9 cellular contexts compared by ENCODE assay signal in the genomic region with DNA sequence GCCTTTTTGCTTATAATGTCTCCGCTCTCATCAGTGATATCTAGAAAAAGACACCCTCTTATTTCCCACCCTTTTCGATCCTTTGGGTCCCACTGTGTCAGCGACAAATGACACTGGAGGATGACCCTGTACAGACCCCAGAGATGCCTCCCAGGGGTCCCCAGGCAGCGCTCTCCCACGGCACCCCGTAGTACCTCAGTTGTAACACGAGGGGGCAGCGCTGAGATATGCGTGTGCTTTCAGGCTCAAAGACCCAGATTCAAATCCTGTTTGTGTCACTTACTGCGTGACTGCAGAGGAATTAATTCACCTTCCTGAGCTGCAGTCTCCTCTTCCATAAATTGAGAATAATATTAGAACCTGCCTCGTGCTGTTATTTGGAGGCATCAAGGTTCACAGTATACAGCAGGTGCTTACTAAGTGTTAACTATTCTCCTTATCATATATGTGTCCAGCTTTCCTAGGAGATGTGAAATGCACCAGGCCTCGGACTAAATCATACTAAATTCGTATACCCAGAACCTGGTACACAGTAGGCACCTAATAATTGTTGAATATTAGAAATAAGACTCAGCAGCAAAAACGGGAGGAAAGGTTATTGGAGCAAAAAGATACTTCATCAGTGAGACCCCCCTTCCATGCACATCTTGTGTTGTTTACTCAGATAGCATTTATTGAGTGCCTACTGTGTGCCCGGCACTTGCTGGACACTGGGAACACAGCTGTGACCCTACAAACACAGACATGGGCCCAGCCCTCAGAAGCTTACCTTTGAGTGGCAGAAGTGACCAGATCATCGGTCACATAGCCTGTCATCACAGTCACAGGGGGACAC.
DNase-seq lines count a peak whose midpoint lies in the region; ATAC-seq and TF ChIP-seq lines count a peak whose summit lies in the region.
"Had no signal": no experiment of that assay in that cellular context is flagged by ENCODE, and none has a peak within 500 bp of the region (broad histone marks: within the 10 kb centered on the region; RNA-seq: fewer than 3 reads in every experiment).

No MANE protein-coding gene starts in this region.

- no peak overlapping the region for H3K4me3 ChIP-seq in BE2C (ENCODE audit: low read depth, low read length)
- H3K4me3 ChIP-seq in WI38 (ENCODE audit: low read depth, low read length): no peak overlapping the region
- H3K4me3 ChIP-seq in kidney epithelial cell (ENCODE audit: low read depth, low read length): no peak overlapping the region

- peak; percentile 52 for TF ChIP-seq CTCF in BE2C (IDR thresholded peaks at IDR 0.05; ENCODE audit: low read depth, low read length)
- TF ChIP-seq CTCF in WI38 (IDR thresholded peaks at IDR 0.05; ENCODE audit: low read depth, low read length): peak; percentile 52
- peak; percentile 42 for TF ChIP-seq CTCF in kidney epithelial cell (IDR thresholded peaks at IDR 0.05; ENCODE audit: insufficient read depth, low read length, poor library complexity, severe bottlenecking)

- DNase-seq in BE2C: no peak
- DNase-seq in GM19238 (ENCODE audit: insufficient read length, low spot score): peak; percentile 19
- no peak for DNase-seq in kidney epithelial cell (ENCODE audit: low read depth)
- no peak for DNase-seq in MV-4-11 (lab: John Stamatoyannopoulos, UW)
- DNase-seq in NCI-H1694 treated with DMSO at 0.1 percent for 48 hours (lab: John Stamatoyannopoulos, UW): no peak
- DNase-seq in NCI-H2029 (lab: John Stamatoyannopoulos, UW): no peak
- DNase-seq: occipital lobe had no signal

- H3K27me3 ChIP-seq in BE2C: no peaks in the 10 kb centered on the region
- H3K27me3 ChIP-seq in kidney epithelial cell (ENCODE audit: control insufficient read depth, insufficient read depth, low read length): peaks cover 5% of the 10 kb centered on the region

- H3K36me3 ChIP-seq in BE2C: no peaks in the 10 kb centered on the region
- H3K36me3 ChIP-seq in kidney epithelial cell (ENCODE audit: control insufficient read depth, insufficient read depth, low read length): no peaks in the 10 kb centered on the region

- no peaks in the 10 kb centered on the region for H3K9me3 ChIP-seq in BE2C

- no peaks in the 10 kb centered on the region; the same call in 1 of the 2 replicates for H3K4me1 ChIP-seq in BE2C

- ATAC-seq in GM19351 (IDR thresholded peaks at IDR 0.05; ENCODE audit: unreplicated experiment): no peak
